In the genomic region with DNA sequence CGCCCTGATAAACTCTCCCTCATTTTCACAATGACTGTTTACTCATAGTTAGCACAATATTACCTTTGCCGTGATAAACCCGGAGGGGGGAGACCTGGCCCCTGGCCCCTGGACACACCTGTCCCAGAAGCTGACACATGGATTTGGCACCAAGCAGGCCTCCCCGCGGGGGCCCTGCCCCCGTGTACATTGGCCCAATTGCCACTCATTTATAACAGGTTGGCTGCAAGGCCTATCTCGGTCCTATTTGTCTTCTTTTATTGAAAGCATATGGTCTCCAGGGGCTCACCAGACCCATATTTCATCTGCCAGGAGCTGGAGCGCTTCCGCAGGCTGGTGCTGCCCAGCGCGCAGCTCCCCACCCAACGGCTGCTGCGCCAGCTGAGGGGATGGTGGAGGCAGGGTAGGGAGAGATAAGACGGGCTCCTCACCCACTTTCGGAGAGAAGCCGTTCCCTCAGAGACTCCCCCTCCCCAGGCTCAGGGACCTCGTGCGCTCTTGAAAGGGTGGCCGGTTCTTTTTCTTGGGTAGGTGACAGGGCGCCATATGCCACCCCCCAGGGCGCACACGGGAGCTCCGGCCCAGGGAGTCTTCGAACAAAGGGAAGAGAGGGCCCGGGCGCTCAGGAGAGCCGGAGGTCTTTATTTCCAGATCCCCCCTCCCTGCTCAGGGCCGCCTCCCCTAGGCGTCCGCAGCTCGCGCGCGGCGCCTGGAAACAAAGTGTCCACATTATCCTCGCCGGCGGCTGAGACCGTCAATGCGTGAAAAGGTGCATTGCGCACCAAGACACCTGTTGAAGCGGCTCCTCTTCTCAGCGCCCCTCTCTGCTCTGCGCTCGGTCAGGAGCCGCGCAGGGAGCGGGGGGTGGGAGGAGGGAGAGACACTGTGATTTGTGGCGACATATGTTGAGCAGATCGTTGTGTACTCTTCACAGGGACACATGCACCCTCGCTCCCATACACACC, we compare ENCODE assay signal across 22 cellular contexts. TPM values are rescaled to one million over a fixed set of nuclear protein-coding genes. Genes with fewer than 3 reads are reported as not detected.
A peak's percentile ranks its signal among the peaks of the same experiment; 100 is the strongest.
DNase-seq lines count a peak whose midpoint lies in the region; FAIRE-seq and TF ChIP-seq lines count a peak whose summit lies in the region.
"Had no signal": no experiment of that assay in that cellular context is flagged by ENCODE, and none has a peak within 500 bp of the region (broad histone marks: within the 10 kb centered on the region; RNA-seq: fewer than 3 reads in every experiment).

No MANE protein-coding gene starts in this region.

- no peak overlapping the region for H3K4ac ChIP-seq in H9 (ENCODE audit: low read depth, low read length)

- H3K4me2 ChIP-seq in H9 (ENCODE audit: insufficient read depth, insufficient read length, low read length) = peak overlapping the region; percentile 59

- H3K36me3 Mint-ChIP-seq in H9 (ENCODE audit: insufficient read depth in 1 of 3, low read depth in 3 of 3) = no peaks in the 10 kb centered on the region
- H3K36me3 Mint-ChIP-seq in endothelial cell (ENCODE audit: low read depth, unreplicated experiment) = no peaks in the 10 kb centered on the region
- H3K36me3 Mint-ChIP-seq: stimulated activated effector memory CD8-positive, alpha-beta T cell treated with anti-CD3 and anti-CD28 coated beads, Interleukin-12 subunit alpha, Interleukin-12 subunit beta, amount 100 ng/mL, for 72 hours; T-cell had no signal

- H3K9ac ChIP-seq in H9 (ENCODE audit: extremely low read depth, insufficient read length, low read length) = no peak overlapping the region
- no peak overlapping the region for H3K9ac ChIP-seq in iPS-20b (ENCODE audit: low read depth, low read length)

- peak; percentile 90 for DNase-seq in DMS153 (lab: John Stamatoyannopoulos, UW)
- DNase-seq in H9 = peak; percentile 58
- peak; percentile 37 to 72 for DNase-seq in SJCRH30
- DNase-seq in GM12891 (ENCODE audit: insufficient read length, low spot score) = no peak
- DNase-seq in endothelial cell (ENCODE audit: low spot score) = no peak
- DNase-seq in foreskin melanocyte = no peak
- DNase-seq: activated CD4-positive, CD25-positive, alpha-beta regulatory T cell; activated CD8-positive, alpha-beta memory T cell treated with anti-CD3 and anti-CD28 coated beads for 24 hours; adrenal gland; DMS79 treated with DMSO at 0.1 percent for 48 hours; KBM-7; NCI-H1436; NCI-H526 treated with DMSO at 0.1 percent for 48 hours; T-cell; thyroid gland had no signal

- H3K79me1 ChIP-seq in H9 (ENCODE audit: insufficient read depth, low read depth, low read length, poor library complexity, severe bottlenecking) = no peaks in the 10 kb centered on the region

- no peak overlapping the region for H2BK5ac ChIP-seq in H9 (ENCODE audit: insufficient read length, low read length)

- H3K4me1 ChIP-seq in H9 (ENCODE audit: insufficient read depth, low read length) = peaks cover 9% of the 10 kb centered on the region
- peaks cover 22% of the 10 kb centered on the region for H3K4me1 ChIP-seq in SJCRH30
- peaks cover 18% of the 10 kb centered on the region; the same call in 1 of the 2 replicates for H3K4me1 ChIP-seq in iPS-20b (ENCODE audit: insufficient read depth, low read length)

- peaks cover 85% of the 10 kb centered on the region for H3K27me3 ChIP-seq in H9 (ENCODE audit: insufficient read depth, low read length)
- no peaks in the 10 kb centered on the region for H3K27me3 ChIP-seq in SJCRH30
- H3K27me3 ChIP-seq in iPS-20b (ENCODE audit: insufficient read depth, low read length) = peaks cover 100% of the 10 kb centered on the region

- peak overlapping the region; percentile 8 to 81; a peak in 3 of 5 replicates for H3K4me3 Mint-ChIP-seq in H9
- H3K4me3 Mint-ChIP-seq in endothelial cell (ENCODE audit: unreplicated experiment) = no peak overlapping the region
- H3K4me3 Mint-ChIP-seq: stimulated activated effector memory CD8-positive, alpha-beta T cell treated with anti-CD3 and anti-CD28 coated beads, Interleukin-12 subunit alpha, Interleukin-12 subunit beta, amount 100 ng/mL, for 72 hours; T-cell had no signal

- H3K9me3 Mint-ChIP-seq in H9 (peaks cover 0 to 6% of the 10 kb centered on the region in 2 experiments; a peak in 4 of 5 replicates), endothelial cell (ENCODE audit: unreplicated experiment) (no peaks in the 10 kb centered on the region)
- H3K9me3 Mint-ChIP-seq: stimulated activated effector memory CD8-positive, alpha-beta T cell treated with anti-CD3 and anti-CD28 coated beads, Interleukin-12 subunit alpha, Interleukin-12 subunit beta, amount 100 ng/mL, for 72 hours; T-cell had no signal

- no peak overlapping the region for H3K27ac Mint-ChIP-seq in H9
- no peak overlapping the region for H3K27ac Mint-ChIP-seq in endothelial cell (ENCODE audit: unreplicated experiment)
- H3K27ac Mint-ChIP-seq: stimulated activated effector memory CD8-positive, alpha-beta T cell treated with anti-CD3 and anti-CD28 coated beads, Interleukin-12 subunit alpha, Interleukin-12 subunit beta, amount 100 ng/mL, for 72 hours; T-cell had no signal

- no peak overlapping the region for H2BK12ac ChIP-seq in H9 (ENCODE audit: insufficient read length, low read depth, low read length)

- H3K4me1 Mint-ChIP-seq in H9 (peaks cover 38 to 61% of the 10 kb centered on the region in 2 experiments), endothelial cell (ENCODE audit: unreplicated experiment) (peaks cover 39% of the 10 kb centered on the region)

- no peak overlapping the region for H2AFZ ChIP-seq in H9 (ENCODE audit: low read length)

- H3K9me3 ChIP-seq in H9 (ENCODE audit: control insufficient read depth, low read depth, low read length) (no peaks in the 10 kb centered on the region), SJCRH30 (replicated peaks) (no peaks in the 10 kb centered on the region), iPS-20b (ENCODE audit: insufficient read depth, low read depth, low read length) (no peaks in the 10 kb centered on the region; the same call in 1 of the 2 replicates)
- H3K9me3 ChIP-seq: adrenal gland, thyroid gland had no signal

- H2AK5ac ChIP-seq in H9 (ENCODE audit: insufficient read length, low read length) = no peak overlapping the region

- H3K23ac ChIP-seq in H9 (ENCODE audit: insufficient read length, low read depth, low read length) = no peak overlapping the region

- H4K20me1 ChIP-seq in H9 (ENCODE audit: control insufficient read depth, insufficient read depth, insufficient read length) = peaks cover 3% of the 10 kb centered on the region

- no peaks in the 10 kb centered on the region for H3K79me2 ChIP-seq in H9 (ENCODE audit: insufficient read depth, low read length)

- H2BK20ac ChIP-seq in H9 (ENCODE audit: low read depth, low read length, poor library complexity, severe bottlenecking) = no peak overlapping the region

- TF ChIP-seq CTCF in H9 (conservative IDR thresholded peaks at IDR 0.05) (no peak), endothelial cell (IDR thresholded peaks at IDR 0.05; ENCODE audit: unreplicated experiment) (no peak)

- peaks cover 34% of the 10 kb centered on the region for H3K23me2 ChIP-seq in H9 (ENCODE audit: insufficient read length, low read depth, low read length, poor library complexity, severe bottlenecking)

- no peak overlapping the region for H3K56ac ChIP-seq in H9 (ENCODE audit: insufficient read length, low read depth, low read length)

- no peak overlapping the region for H3K14ac ChIP-seq in H9 (ENCODE audit: insufficient read depth, low read length)

- no peak overlapping the region for H3T11ph ChIP-seq in H9 (ENCODE audit: low read length)

- no peak overlapping the region for H4K91ac ChIP-seq in H9 (ENCODE audit: insufficient read length, low read depth, low read length)

- no peak overlapping the region; the same call in 1 of the 2 replicates for H3K4me3 ChIP-seq in SJCRH30
- H3K4me3 ChIP-seq in iPS-20b (ENCODE audit: low read length) = peak overlapping the region; percentile 55
- H3K4me3 ChIP-seq: adrenal gland, thyroid gland had no signal

- H3K27me3 Mint-ChIP-seq in H9 (ENCODE audit: low read depth) = no peaks in the 10 kb centered on the region; the same call in 1 of the 2 replicates
- H3K27me3 Mint-ChIP-seq in endothelial cell (ENCODE audit: unreplicated experiment) = peaks cover 32% of the 10 kb centered on the region

- H2BK120ac ChIP-seq in H9 (ENCODE audit: low read depth, low read length, poor library complexity, severe bottlenecking) = no peak overlapping the region

- no peak overlapping the region for H2BK15ac ChIP-seq in H9 (ENCODE audit: low read depth, low read length)

- no peak for FAIRE-seq in GM12891 (lab: Jason Lieb, UNC)

- H3K36me3 ChIP-seq in SJCRH30 = no peaks in the 10 kb centered on the region
- H3K36me3 ChIP-seq in iPS-20b (ENCODE audit: insufficient read depth, low read depth, low read length) = no peaks in the 10 kb centered on the region
- H3K36me3 ChIP-seq: adrenal gland, thyroid gland had no signal

- H3K27ac ChIP-seq in H9 (ENCODE audit: insufficient read length, low read depth, low read length) (no peak overlapping the region), SJCRH30 (no peak overlapping the region), iPS-20b (ENCODE audit: low read length) (no peak overlapping the region)
- H3K27ac ChIP-seq: adrenal gland, RWPE1, thyroid gland had no signal

- no peak for TF ChIP-seq POLR2A in GM12891 (IDR thresholded peaks at IDR 0.05; ENCODE audit: low read depth, low read length)

- H4K5ac ChIP-seq in H9 (ENCODE audit: insufficient read length, low read depth, low read length) = no peak overlapping the region

- no peak overlapping the region for H3K18ac ChIP-seq in H9 (ENCODE audit: insufficient read length, low read depth, low read length)

- no CpG with 5 or more reads among the region's 51 CpGs for WGBS in H9 (ENCODE audit: extremely low coverage, insufficient read length, low lambda C conversion rate)

- H4K8ac ChIP-seq in H9 (replicated peaks; ENCODE audit: insufficient read length, low read depth, low read length) = no peak overlapping the region

TF ChIP-seq in GM12891, 5 proteins besides CTCF, POLR2A, EP300 and RAD21:
- TF ChIP-seq SPI1 (IDR thresholded peaks at IDR 0.05; ENCODE audit: low read depth, low read length) (no peak), TAF1 (IDR thresholded peaks at IDR 0.05; ENCODE audit: low read depth, low read length) (no peak), POLR2AphosphoS5 (IDR thresholded peaks at IDR 0.05; ENCODE audit: low read depth, low read length) (no peak), POU2F2 (IDR thresholded peaks at IDR 0.05; ENCODE audit: low read depth, low read length) (no peak), PAX5 (IDR thresholded peaks at IDR 0.05; ENCODE audit: insufficient read depth, low read length, severe bottlenecking) (no peak)

RNA-seq across cellular contexts. Expression of a gene that starts 4.3 kb away (rescaled TPM):
- not detected in 2 replicates for total RNA-seq in H9 (2021)
- 0.26 TPM in 1 of 2 replicates, not detected in the other for total RNA-seq in SJCRH30 (2014; rRNA removed; shearing (Covaris generic))
- not detected for polyA plus RNA-seq in GM12891 (2012; ENCODE audit: low read depth, missing spikeins)
- total RNA-seq in endothelial cell (ENCODE audit: unreplicated experiment) = not detected
- total RNA-seq: cardiac septum, lower leg skin, T-cell had no signal
- polyA plus RNA-seq: BJ had no signal

RNA-seq across cellular contexts. Expression of a gene that starts 52.5 kb away (rescaled TPM):
- total RNA-seq in H9 (2021) = 13.7 and 14.7 TPM in 2 replicates
- 0.86 and 1.2 TPM in 2 replicates for total RNA-seq in SJCRH30 (2014; rRNA removed; shearing (Covaris generic))
- polyA plus RNA-seq in GM12891 (2012; ENCODE audit: low read depth, missing spikeins) = 0.23 TPM
- 7.1 TPM for total RNA-seq in endothelial cell (ENCODE audit: unreplicated experiment)
- total RNA-seq: myocyte had no signal

Comparison
In these comparisons a context has a peak if more than half of its experiments do, and no peak if none do; other contexts are left out.
1. DNase-seq: peak in DMS153 (single experiment), H9 (single experiment) and SJCRH30 (2 of 2); none in GM12891 (single experiment), endothelial cell (single experiment) and foreskin melanocyte (single experiment).